ENCODE assay signal across 1 cellular context in genomic region chr10:94465684-94466083, GRCh38.
TF ChIP-seq lines count a peak whose summit lies in the region.

No MANE protein-coding gene starts in this region.

TF ChIP-seq in K562, 482 proteins besides CTCF, POLR2A, EP300 and RAD21 (continued from another document and continues in another):
- peak; percentile 91; the same call in 1 of the 2 replicates for TF ChIP-seq TCF15 (CRISPR knock-in tag; IDR thresholded peaks at IDR 0.05)
- TF ChIP-seq, protein P1, sequence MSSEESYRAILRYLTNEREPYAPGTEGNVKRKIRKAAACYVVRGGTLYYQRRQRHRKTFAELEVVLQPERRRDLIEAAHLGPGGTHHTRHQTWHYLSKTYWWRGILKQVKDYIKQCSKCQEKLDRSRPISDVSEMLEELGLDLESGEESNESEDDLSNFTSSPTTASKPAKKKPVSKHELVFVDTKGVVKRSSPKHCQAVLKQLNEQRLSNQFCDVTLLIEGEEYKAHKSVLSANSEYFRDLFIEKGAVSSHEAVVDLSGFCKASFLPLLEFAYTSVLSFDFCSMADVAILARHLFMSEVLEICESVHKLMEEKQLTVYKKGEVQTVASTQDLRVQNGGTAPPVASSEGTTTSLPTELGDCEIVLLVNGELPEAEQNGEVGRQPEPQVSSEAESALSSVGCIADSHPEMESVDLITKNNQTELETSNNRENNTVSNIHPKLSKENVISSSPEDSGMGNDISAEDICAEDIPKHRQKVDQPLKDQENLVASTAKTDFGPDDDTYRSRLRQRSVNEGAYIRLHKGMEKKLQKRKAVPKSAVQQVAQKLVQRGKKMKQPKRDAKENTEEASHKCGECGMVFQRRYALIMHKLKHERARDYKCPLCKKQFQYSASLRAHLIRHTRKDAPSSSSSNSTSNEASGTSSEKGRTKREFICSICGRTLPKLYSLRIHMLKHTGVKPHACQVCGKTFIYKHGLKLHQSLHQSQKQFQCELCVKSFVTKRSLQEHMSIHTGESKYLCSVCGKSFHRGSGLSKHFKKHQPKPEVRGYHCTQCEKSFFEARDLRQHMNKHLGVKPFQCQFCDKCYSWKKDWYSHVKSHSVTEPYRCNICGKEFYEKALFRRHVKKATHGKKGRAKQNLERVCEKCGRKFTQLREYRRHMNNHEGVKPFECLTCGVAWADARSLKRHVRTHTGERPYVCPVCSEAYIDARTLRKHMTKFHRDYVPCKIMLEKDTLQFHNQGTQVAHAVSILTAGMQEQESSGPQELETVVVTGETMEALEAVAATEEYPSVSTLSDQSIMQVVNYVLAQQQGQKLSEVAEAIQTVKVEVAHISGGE (CRISPR knock-in tag; IDR thresholded peaks at IDR 0.05): peak in 1 of 3 experiments; percentile 74; a peak in 2 of 6 replicates
- TF ChIP-seq LEF1 (IDR thresholded peaks at IDR 0.05): no peak
- TF ChIP-seq, protein P2, sequence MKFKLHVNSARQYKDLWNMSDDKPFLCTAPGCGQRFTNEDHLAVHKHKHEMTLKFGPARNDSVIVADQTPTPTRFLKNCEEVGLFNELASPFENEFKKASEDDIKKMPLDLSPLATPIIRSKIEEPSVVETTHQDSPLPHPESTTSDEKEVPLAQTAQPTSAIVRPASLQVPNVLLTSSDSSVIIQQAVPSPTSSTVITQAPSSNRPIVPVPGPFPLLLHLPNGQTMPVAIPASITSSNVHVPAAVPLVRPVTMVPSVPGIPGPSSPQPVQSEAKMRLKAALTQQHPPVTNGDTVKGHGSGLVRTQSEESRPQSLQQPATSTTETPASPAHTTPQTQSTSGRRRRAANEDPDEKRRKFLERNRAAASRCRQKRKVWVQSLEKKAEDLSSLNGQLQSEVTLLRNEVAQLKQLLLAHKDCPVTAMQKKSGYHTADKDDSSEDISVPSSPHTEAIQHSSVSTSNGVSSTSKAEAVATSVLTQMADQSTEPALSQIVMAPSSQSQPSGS (CRISPR knock-in tag; IDR thresholded peaks at IDR 0.05): no peak
- TF ChIP-seq ZNF79 (CRISPR knock-in tag; IDR thresholded peaks at IDR 0.05; ENCODE audit: low read depth): peak; percentile 59; the same call in 1 of the 2 replicates
- no peak for TF ChIP-seq PCBP2 (IDR thresholded peaks at IDR 0.05; ENCODE audit: low read depth, low read length, poor library complexity, severe bottlenecking)
- TF ChIP-seq, protein P3, sequence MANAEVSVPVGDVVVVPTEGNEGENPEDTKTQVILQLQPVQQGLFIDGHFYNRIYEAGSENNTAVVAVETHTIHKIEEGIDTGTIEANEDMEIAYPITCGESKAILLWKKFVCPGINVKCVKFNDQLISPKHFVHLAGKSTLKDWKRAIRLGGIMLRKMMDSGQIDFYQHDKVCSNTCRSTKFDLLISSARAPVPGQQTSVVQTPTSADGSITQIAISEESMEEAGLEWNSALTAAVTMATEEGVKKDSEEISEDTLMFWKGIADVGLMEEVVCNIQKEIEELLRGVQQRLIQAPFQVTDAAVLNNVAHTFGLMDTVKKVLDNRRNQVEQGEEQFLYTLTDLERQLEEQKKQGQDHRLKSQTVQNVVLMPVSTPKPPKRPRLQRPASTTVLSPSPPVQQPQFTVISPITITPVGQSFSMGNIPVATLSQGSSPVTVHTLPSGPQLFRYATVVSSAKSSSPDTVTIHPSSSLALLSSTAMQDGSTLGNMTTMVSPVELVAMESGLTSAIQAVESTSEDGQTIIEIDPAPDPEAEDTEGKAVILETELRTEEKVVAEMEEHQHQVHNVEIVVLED (CRISPR knock-in tag; IDR thresholded peaks at IDR 0.05): no peak
- TF ChIP-seq SMAD1 (IDR thresholded peaks at IDR 0.05; ENCODE audit: low read depth, low read length, partially characterized antibody): no peak
- no peak for TF ChIP-seq MEF2D (tag; conservative IDR thresholded peaks at IDR 0.05; ENCODE audit: low read depth)
- TF ChIP-seq JUNB (CRISPR knock-in tag; conservative IDR thresholded peaks at IDR 0.05): 0 out of 2 replicates have a peak, but pooled peaks have one; percentile 8
- TF ChIP-seq KLF16 (IDR thresholded peaks at IDR 0.05): no peak
- TF ChIP-seq NCOA2 (IDR thresholded peaks at IDR 0.05; ENCODE audit: partially characterized antibody in 2 of 2): no peak
- TF ChIP-seq GABPB2 (CRISPR knock-in tag; conservative IDR thresholded peaks at IDR 0.05): peak; percentile 89; the same call in 1 of the 2 replicates
- no peak for TF ChIP-seq CEBPB (tag; IDR thresholded peaks at IDR 0.05)
- TF ChIP-seq NR1H2 (CRISPR knock-in tag; IDR thresholded peaks at IDR 0.05): no peak
- no peak for TF ChIP-seq L3MBTL2 (IDR thresholded peaks at IDR 0.05)
- TF ChIP-seq PTBP1 (IDR thresholded peaks at IDR 0.05; ENCODE audit: low read depth, low read length): no peak
- no peak for TF ChIP-seq ZBTB7A (IDR thresholded peaks at IDR 0.05; ENCODE audit: borderline replicate concordance, control insufficient read depth, low read depth, low read length)
- TF ChIP-seq CXXC5 (CRISPR knock-in tag; IDR thresholded peaks at IDR 0.05): no peak
- no peak for TF ChIP-seq STAT5B (CRISPR knock-in tag; IDR thresholded peaks at IDR 0.05)
- TF ChIP-seq ID3 (CRISPR knock-in tag; IDR thresholded peaks at IDR 0.05): no peak
- no peak for TF ChIP-seq ID3 (tag; IDR thresholded peaks at IDR 0.05)
- TF ChIP-seq SLC30A9 (CRISPR knock-in tag; IDR thresholded peaks at IDR 0.05): peak; percentile 92; the same call in 1 of the 2 replicates
- no peak for TF ChIP-seq RHOXF2B (CRISPR knock-in tag; conservative IDR thresholded peaks at IDR 0.05)
- peak; percentile 98; the same call in 1 of the 2 replicates for TF ChIP-seq ZNF277 (CRISPR knock-in tag; IDR thresholded peaks at IDR 0.05; ENCODE audit: borderline replicate concordance)
- peak; percentile 91 for TF ChIP-seq ZNF140 (CRISPR knock-in tag; IDR thresholded peaks at IDR 0.05)
- TF ChIP-seq ZNF408 (CRISPR knock-in tag; IDR thresholded peaks at IDR 0.05; ENCODE audit: low read depth): peak; percentile 88; the same call in 1 of the 2 replicates
- no peak for TF ChIP-seq MYC (IDR thresholded peaks at IDR 0.05; ENCODE audit: low read depth, low read length)
- TF ChIP-seq MYC (CRISPR knock-in tag; IDR thresholded peaks at IDR 0.05; ENCODE audit: borderline replicate concordance, low read depth): no peak
- TF ChIP-seq POLR2AphosphoS2 (IDR thresholded peaks at IDR 0.05; ENCODE audit: low read length): no peak
- no peak for TF ChIP-seq CHD4 (IDR thresholded peaks at IDR 0.05; ENCODE audit: insufficient read depth, insufficient replicate concordance, low read depth, low read length, poor library complexity, severe bottlenecking)
- no peak for TF ChIP-seq XRCC3 (IDR thresholded peaks at IDR 0.05)
- TF ChIP-seq ZNF707 (CRISPR knock-in tag; conservative IDR thresholded peaks at IDR 0.05): peak; percentile 79
- TF ChIP-seq GTF2F1 (IDR thresholded peaks at IDR 0.05; ENCODE audit: low read depth, low read length): no peak
- peak; percentile 91 for TF ChIP-seq HOMEZ (CRISPR knock-in tag; IDR thresholded peaks at IDR 0.05)
- TF ChIP-seq ZNF830 (CRISPR knock-in tag; IDR thresholded peaks at IDR 0.05): no peak
- TF ChIP-seq ZFP36 (IDR thresholded peaks at IDR 0.05; ENCODE audit: low read depth, low read length, partially characterized antibody): no peak
- no peak for TF ChIP-seq ARID2 (IDR thresholded peaks at IDR 0.05)
- TF ChIP-seq, protein P4, sequence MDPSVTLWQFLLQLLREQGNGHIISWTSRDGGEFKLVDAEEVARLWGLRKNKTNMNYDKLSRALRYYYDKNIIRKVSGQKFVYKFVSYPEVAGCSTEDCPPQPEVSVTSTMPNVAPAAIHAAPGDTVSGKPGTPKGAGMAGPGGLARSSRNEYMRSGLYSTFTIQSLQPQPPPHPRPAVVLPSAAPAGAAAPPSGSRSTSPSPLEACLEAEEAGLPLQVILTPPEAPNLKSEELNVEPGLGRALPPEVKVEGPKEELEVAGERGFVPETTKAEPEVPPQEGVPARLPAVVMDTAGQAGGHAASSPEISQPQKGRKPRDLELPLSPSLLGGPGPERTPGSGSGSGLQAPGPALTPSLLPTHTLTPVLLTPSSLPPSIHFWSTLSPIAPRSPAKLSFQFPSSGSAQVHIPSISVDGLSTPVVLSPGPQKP (CRISPR knock-in tag; IDR thresholded peaks at IDR 0.05): no peak
- TF ChIP-seq SMAD3 (CRISPR knock-in tag; conservative IDR thresholded peaks at IDR 0.05): no peak
- TF ChIP-seq ZNF551 (CRISPR knock-in tag; IDR thresholded peaks at IDR 0.05): no peak
- TF ChIP-seq HIVEP1 (CRISPR knock-in tag; IDR thresholded peaks at IDR 0.05): 0 out of 2 replicates have a peak, but pooled peaks have one; percentile 57
- no peak for TF ChIP-seq REST (CRISPR knock-in tag; IDR thresholded peaks at IDR 0.05; ENCODE audit: low read depth)
- no peak for TF ChIP-seq ETV1 (tag; conservative IDR thresholded peaks at IDR 0.05; ENCODE audit: low read depth)
- TF ChIP-seq CAMTA2 (CRISPR knock-in tag; conservative IDR thresholded peaks at IDR 0.05): no peak
- TF ChIP-seq PRMT5 (CRISPR knock-in tag; IDR thresholded peaks at IDR 0.05): no peak
- no peak for TF ChIP-seq SREBF2 (CRISPR knock-in tag; IDR thresholded peaks at IDR 0.05)
- no peak for TF ChIP-seq ZNF445 (CRISPR knock-in tag; IDR thresholded peaks at IDR 0.05; ENCODE audit: low read depth)
- TF ChIP-seq, protein P5, sequence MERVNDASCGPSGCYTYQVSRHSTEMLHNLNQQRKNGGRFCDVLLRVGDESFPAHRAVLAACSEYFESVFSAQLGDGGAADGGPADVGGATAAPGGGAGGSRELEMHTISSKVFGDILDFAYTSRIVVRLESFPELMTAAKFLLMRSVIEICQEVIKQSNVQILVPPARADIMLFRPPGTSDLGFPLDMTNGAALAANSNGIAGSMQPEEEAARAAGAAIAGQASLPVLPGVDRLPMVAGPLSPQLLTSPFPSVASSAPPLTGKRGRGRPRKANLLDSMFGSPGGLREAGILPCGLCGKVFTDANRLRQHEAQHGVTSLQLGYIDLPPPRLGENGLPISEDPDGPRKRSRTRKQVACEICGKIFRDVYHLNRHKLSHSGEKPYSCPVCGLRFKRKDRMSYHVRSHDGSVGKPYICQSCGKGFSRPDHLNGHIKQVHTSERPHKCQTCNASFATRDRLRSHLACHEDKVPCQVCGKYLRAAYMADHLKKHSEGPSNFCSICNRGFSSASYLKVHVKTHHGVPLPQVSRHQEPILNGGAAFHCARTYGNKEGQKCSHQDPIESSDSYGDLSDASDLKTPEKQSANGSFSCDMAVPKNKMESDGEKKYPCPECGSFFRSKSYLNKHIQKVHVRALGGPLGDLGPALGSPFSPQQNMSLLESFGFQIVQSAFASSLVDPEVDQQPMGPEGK (CRISPR knock-in tag; IDR thresholded peaks at IDR 0.05; ENCODE audit: borderline replicate concordance): no peak
- no peak for TF ChIP-seq ETV5 (CRISPR knock-in tag; IDR thresholded peaks at IDR 0.05; ENCODE audit: low read depth)
- TF ChIP-seq ZNF165 (CRISPR knock-in tag; IDR thresholded peaks at IDR 0.05; ENCODE audit: borderline replicate concordance): 0 out of 2 replicates have a peak, but pooled peaks have one; percentile 37
- TF ChIP-seq ZNF511 (CRISPR knock-in tag; IDR thresholded peaks at IDR 0.05): no peak
- no peak for TF ChIP-seq FOXP1 (CRISPR knock-in tag; IDR thresholded peaks at IDR 0.05)
